In genomic region chr19:58556633-58557252, GRCh38 we compare ENCODE assay signal across 9 cellular contexts. TPM values are rescaled to one million over a fixed set of nuclear protein-coding genes. Genes with fewer than 3 reads are reported as not detected.
DNase-seq lines count a peak whose midpoint lies in the region; FAIRE-seq and TF ChIP-seq lines count a peak whose summit lies in the region.
"Had no signal": no experiment of that assay in that cellular context is flagged by ENCODE, and none has a peak within 500 bp of the region (broad histone marks: within the 10 kb centered on the region; RNA-seq: fewer than 3 reads in every experiment).

No MANE protein-coding gene starts in this region.

- peaks cover 56% of the 10 kb centered on the region for H3K36me3 Mint-ChIP-seq in activated CD4-positive, alpha-beta T cell treated with anti-CD3 and anti-CD28 coated beads, Interleukin-2, amount 10 ng/mL, durations not matched to agents 7 days and 5 days (ENCODE audit: low read depth)
- H3K36me3 Mint-ChIP-seq in activated naive CD8-positive, alpha-beta T cell, result peaks cover 13% of the 10 kb centered on the region

- peaks cover 47% of the 10 kb centered on the region for H3K4me1 ChIP-seq in testis

- H3K4me3 Mint-ChIP-seq in activated CD4-positive, alpha-beta T cell treated with anti-CD3 and anti-CD28 coated beads, Interleukin-2, amount 10 ng/mL, durations not matched to agents 7 days and 5 days, result peak overlapping the region; percentile 90
- H3K4me3 Mint-ChIP-seq in activated naive CD8-positive, alpha-beta T cell, result peak overlapping the region; percentile 93

- H3K4me3 ChIP-seq in kidney epithelial cell (ENCODE audit: low read depth, low read length) (peak overlapping the region; percentile 95), testis (no peak overlapping the region)

- FAIRE-seq in D721Med (lab: Jason Lieb, UNC), result no peak
- FAIRE-seq: pancreas had no signal

- peak overlapping the region; percentile 92 to 100 for H3K27ac ChIP-seq in testis

- TF ChIP-seq POLR2A in testis (IDR thresholded peaks at IDR 0.05), result no peak

- CTCF ChIA-PET in activated CD4-positive, alpha-beta T cell treated with anti-CD3 and anti-CD28 coated beads, Interleukin-2, amount 10 ng/mL, durations not matched to agents 7 days and 5 days (lab: Charles Lee), result interaction anchor here (0.8 to 1.2 kb wide), 2 partner anchors 9 to 11 kb away, joined by 3 read pairs; no protein-coding TSS in a partner anchor

- H3K27me3 ChIP-seq in kidney epithelial cell (ENCODE audit: control insufficient read depth, insufficient read depth, low read length), result no peaks in the 10 kb centered on the region
- no peaks in the 10 kb centered on the region for H3K27me3 ChIP-seq in testis
- H3K27me3 ChIP-seq: pancreas had no signal

- H3K27me3 Mint-ChIP-seq in activated CD4-positive, alpha-beta T cell treated with anti-CD3 and anti-CD28 coated beads, Interleukin-2, amount 10 ng/mL, durations not matched to agents 7 days and 5 days, result no peaks in the 10 kb centered on the region
- H3K27me3 Mint-ChIP-seq in activated naive CD8-positive, alpha-beta T cell, result no peaks in the 10 kb centered on the region

- intact Hi-C loops in testis (cut with DNase I; ENCODE audit: low total_unique reads), result no loop called here
- intact Hi-C loops in head of caudate nucleus (cut with DNase I), result no loop called here

- H3K9me3 Mint-ChIP-seq in activated CD4-positive, alpha-beta T cell treated with anti-CD3 and anti-CD28 coated beads, Interleukin-2, amount 10 ng/mL, durations not matched to agents 7 days and 5 days, result no peaks in the 10 kb centered on the region
- H3K9me3 Mint-ChIP-seq in activated naive CD8-positive, alpha-beta T cell (ENCODE audit: low read depth), result no peaks in the 10 kb centered on the region

- POLR2A ChIA-PET in activated CD4-positive, alpha-beta T cell treated with anti-CD3 and anti-CD28 coated beads, Interleukin-2, amount 10 ng/mL, durations not matched to agents 7 days and 5 days (lab: Charles Lee), result no interaction called here

- DNase-seq in activated CD4-positive, alpha-beta T cell treated with anti-CD3 and anti-CD28 coated beads, Interleukin-2, amount 10 ng/mL, durations not matched to agents 7 days and 5 days, result no peak
- DNase-seq in activated CD4-positive, alpha-beta T cell treated with anti-CD3 and anti-CD28 coated beads, Interleukin-2, amount 50 U/mL, for 4 hours, result no peak
- DNase-seq in kidney epithelial cell (ENCODE audit: low read depth), result no peak
- DNase-seq in testis, result no peak
- no peak for DNase-seq in head of caudate nucleus
- no peak for DNase-seq in D721Med (ENCODE audit: insufficient read length, low spot score)
- DNase-seq in iPS-NIHi11 (ENCODE audit: low spot score), result no peak

- H3K36me3 ChIP-seq in kidney epithelial cell (ENCODE audit: control insufficient read depth, insufficient read depth, low read length) (peaks cover 2% of the 10 kb centered on the region), testis (ENCODE audit: low read depth, missing control alignments) (no peaks in the 10 kb centered on the region)

- H3K27ac Mint-ChIP-seq in activated CD4-positive, alpha-beta T cell treated with anti-CD3 and anti-CD28 coated beads, Interleukin-2, amount 10 ng/mL, durations not matched to agents 7 days and 5 days, result peak overlapping the region; percentile 94
- peak overlapping the region; percentile 85 for H3K27ac Mint-ChIP-seq in activated naive CD8-positive, alpha-beta T cell

- H3K4me1 Mint-ChIP-seq in activated CD4-positive, alpha-beta T cell treated with anti-CD3 and anti-CD28 coated beads, Interleukin-2, amount 10 ng/mL, durations not matched to agents 7 days and 5 days, result peaks cover 69% of the 10 kb centered on the region
- peaks cover 63% of the 10 kb centered on the region for H3K4me1 Mint-ChIP-seq in activated naive CD8-positive, alpha-beta T cell (ENCODE audit: low read depth)

- 47 to 55% methylated on average over 10 to 11 of the region's 11 CpGs for WGBS in testis, 2 donors

- TF ChIP-seq CTCF in kidney epithelial cell (IDR thresholded peaks at IDR 0.05; ENCODE audit: insufficient read depth, low read length, poor library complexity, severe bottlenecking), result no peak
- TF ChIP-seq CTCF in testis (IDR thresholded peaks at IDR 0.05), result no peak
- no peak for TF ChIP-seq CTCF in D721Med (IDR thresholded peaks at IDR 0.05; ENCODE audit: insufficient read depth, missing control alignments)

- no peaks in the 10 kb centered on the region for H3K9me3 ChIP-seq in testis
- H3K9me3 ChIP-seq: pancreas had no signal

RNA-seq across cellular contexts. Expression of gene UBE2M, which starts 1.7 kb away (rescaled TPM):
- 10 to 100 TPM; 82.8 to 96.0 TPM for total RNA-seq in activated CD4-positive, alpha-beta T cell treated with anti-CD3 and anti-CD28 coated beads, Interleukin-2, amount 10 ng/mL, durations not matched to agents 7 days and 5 days
- total RNA-seq in kidney epithelial cell, result 50.3 and 58.2 TPM in 2 replicates
- total RNA-seq in testis, result 10 to 100 TPM; 65.0 to 65.2 TPM
- 155 TPM for polyA plus RNA-seq in testis (ENCODE audit: insufficient read depth, low read depth, low replicate concordance)

RNA-seq across cellular contexts. Expression of gene CHMP2A, which starts 1.8 kb away (rescaled TPM):
- total RNA-seq in activated CD4-positive, alpha-beta T cell treated with anti-CD3 and anti-CD28 coated beads, Interleukin-2, amount 10 ng/mL, durations not matched to agents 7 days and 5 days, result 100 to 1,000 TPM; 128 to 137 TPM
- total RNA-seq in kidney epithelial cell (139 and 154 TPM in 2 replicates), testis (100 to 1,000 TPM; 115 to 126 TPM)
- polyA plus RNA-seq in testis (ENCODE audit: insufficient read depth, low read depth, low replicate concordance), result 155 TPM

RNA-seq across cellular contexts. Expression of gene TRIM28, which starts 12.9 kb away (rescaled TPM):
- total RNA-seq in activated CD4-positive, alpha-beta T cell treated with anti-CD3 and anti-CD28 coated beads, Interleukin-2, amount 10 ng/mL, durations not matched to agents 7 days and 5 days, result 100 to 1,000 TPM; 457 to 560 TPM
- 381 and 470 TPM in 2 replicates for total RNA-seq in kidney epithelial cell
- 100 to 1,000 TPM; 415 to 521 TPM for total RNA-seq in testis
- 694 TPM for polyA plus RNA-seq in testis (ENCODE audit: insufficient read depth, low read depth, low replicate concordance)

RNA-seq across cellular contexts. Expression of gene MZF1, which starts 16.4 kb away (rescaled TPM):
- total RNA-seq in activated CD4-positive, alpha-beta T cell treated with anti-CD3 and anti-CD28 coated beads, Interleukin-2, amount 10 ng/mL, durations not matched to agents 7 days and 5 days, result 10 to 100 TPM; 28.6 to 33.1 TPM
- 14.6 and 19.3 TPM in 2 replicates for total RNA-seq in kidney epithelial cell
- 10 to 100 TPM; 55.8 to 56.1 TPM for total RNA-seq in testis
- 23.9 TPM for polyA plus RNA-seq in testis (ENCODE audit: insufficient read depth, low read depth, low replicate concordance)

RNA-seq across cellular contexts. Expression of gene ZBTB45, which starts 37.1 kb away (rescaled TPM):
- total RNA-seq in activated CD4-positive, alpha-beta T cell treated with anti-CD3 and anti-CD28 coated beads, Interleukin-2, amount 10 ng/mL, durations not matched to agents 7 days and 5 days, result 10 to 100 TPM; 17.9 to 19.9 TPM
- total RNA-seq in kidney epithelial cell (15.6 and 16.2 TPM in 2 replicates), testis (10 to 100 TPM; 14.0 to 15.1 TPM)
- 6.9 TPM for polyA plus RNA-seq in testis (ENCODE audit: insufficient read depth, low read depth, low replicate concordance)
